Comparison of ENCODE assay signal across 26 cellular contexts in the genomic region with DNA sequence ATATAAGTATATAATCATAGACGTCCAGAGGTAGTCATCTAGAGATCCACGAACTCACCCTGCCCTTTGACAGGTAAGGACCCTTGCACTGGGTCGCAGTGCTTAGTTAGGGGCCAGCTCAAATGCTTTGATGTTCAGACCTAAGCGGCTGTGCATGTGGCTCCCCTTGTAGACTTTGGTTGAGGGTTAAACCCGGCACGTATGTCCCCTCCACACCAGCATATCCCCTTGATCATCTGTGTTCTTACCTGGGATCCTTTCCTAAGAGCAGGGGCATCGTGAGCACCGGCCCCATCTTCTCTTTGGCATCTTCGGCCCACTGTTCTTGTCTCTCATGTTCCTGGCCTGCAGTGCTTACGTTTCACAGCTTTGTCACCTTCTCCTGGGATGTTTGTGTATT. TPM values are rescaled to one million over a fixed set of nuclear protein-coding genes. Genes with fewer than 3 reads are reported as not detected.
DNase-seq lines count a peak whose midpoint lies in the region; ATAC-seq and TF ChIP-seq lines count a peak whose summit lies in the region.
"Had no signal": no experiment of that assay in that cellular context is flagged by ENCODE, and none has a peak within 500 bp of the region (broad histone marks: within the 10 kb centered on the region; RNA-seq: fewer than 3 reads in every experiment).

No MANE protein-coding gene starts in this region.

- no peaks in the 10 kb centered on the region for H3K9me3 ChIP-seq in osteoblast (ENCODE audit: low read depth, low read length)
- no peaks in the 10 kb centered on the region for H3K9me3 ChIP-seq in tibial artery
- no peaks in the 10 kb centered on the region for H3K9me3 ChIP-seq in testis
- no peaks in the 10 kb centered on the region for H3K9me3 ChIP-seq in CD4-positive, alpha-beta T cell (ENCODE audit: control insufficient read depth, low read length)
- H3K9me3 ChIP-seq: A549, Caco-2 had no signal

- H3K4me3 ChIP-seq in osteoblast (ENCODE audit: insufficient read depth, low read length) (no peak overlapping the region), tibial artery (no peak overlapping the region), testis (no peak overlapping the region)
- H3K4me3 ChIP-seq: A549, GM12878, K562 had no signal

- H3K27ac Mint-ChIP-seq in HFFc6 = peak overlapping the region; percentile 89
- no peak overlapping the region for H3K27ac Mint-ChIP-seq in CD4-positive, alpha-beta T cell
- H3K27ac Mint-ChIP-seq: CD8-positive, alpha-beta T cell had no signal

- H3K36me3 ChIP-seq in osteoblast (ENCODE audit: insufficient read depth, low read length) = no peaks in the 10 kb centered on the region
- no peaks in the 10 kb centered on the region for H3K36me3 ChIP-seq in tibial artery
- H3K36me3 ChIP-seq in testis (ENCODE audit: low read depth, missing control alignments) = no peaks in the 10 kb centered on the region

- H3K27me3 Mint-ChIP-seq in HFFc6 (ENCODE audit: insufficient read depth) = peaks cover 3% of the 10 kb centered on the region
- H3K27me3 Mint-ChIP-seq in CD4-positive, alpha-beta T cell = peaks cover 14% of the 10 kb centered on the region

- CTCF ChIA-PET in CD4-positive, alpha-beta T cell (lab: Charles Lee) = interaction anchor here (1.7 to 2.1 kb wide), 2 partner anchors 63 to 70 kb away, joined by 9 to 107 read pairs; partner anchors contain the start of gene KLF11

- no peaks in the 10 kb centered on the region for H3K79me2 ChIP-seq in osteoblast (ENCODE audit: insufficient read depth, low read length)

- H2AFZ ChIP-seq in osteoblast (ENCODE audit: low read length) = no peak overlapping the region

- H3K36me3 Mint-ChIP-seq in HFFc6 (ENCODE audit: low read depth) = no peaks in the 10 kb centered on the region
- no peaks in the 10 kb centered on the region for H3K36me3 Mint-ChIP-seq in CD4-positive, alpha-beta T cell (ENCODE audit: low read depth)
- H3K36me3 Mint-ChIP-seq: CD8-positive, alpha-beta T cell had no signal

- 90 to 96% methylated on average over 10 of the region's 10 CpGs for WGBS in testis, 2 donors

- H4K20me1 ChIP-seq in osteoblast (ENCODE audit: insufficient read depth, low read length) = no peaks in the 10 kb centered on the region

- no peaks in the 10 kb centered on the region for H3K9me3 Mint-ChIP-seq in HFFc6
- no peaks in the 10 kb centered on the region for H3K9me3 Mint-ChIP-seq in CD4-positive, alpha-beta T cell
- H3K9me3 Mint-ChIP-seq: CD8-positive, alpha-beta T cell had no signal

- TF ChIP-seq CTCF in HFFc6 (IDR thresholded peaks at IDR 0.05) = no peak
- no peak for TF ChIP-seq CTCF in osteoblast (IDR thresholded peaks at IDR 0.05; ENCODE audit: extremely low read depth, low read depth, low read length)
- TF ChIP-seq CTCF in tibial artery (IDR thresholded peaks at IDR 0.05) = no peak
- no peak for TF ChIP-seq CTCF in testis (IDR thresholded peaks at IDR 0.05)
- no peak for TF ChIP-seq CTCF in CD4-positive, alpha-beta T cell (IDR thresholded peaks at IDR 0.05)

- H3K27ac ChIP-seq in osteoblast (ENCODE audit: low read depth, low read length) = peak overlapping the region; percentile 59
- peak overlapping the region; percentile 40 to 53 for H3K27ac ChIP-seq in tibial artery
- H3K27ac ChIP-seq in testis = no peak overlapping the region
- no peak overlapping the region for H3K27ac ChIP-seq in CD4-positive, alpha-beta T cell (ENCODE audit: low read depth, low read length)
- H3K27ac ChIP-seq: A549 had no signal

- peaks cover 73% of the 10 kb centered on the region for H3K4me1 Mint-ChIP-seq in HFFc6 (ENCODE audit: low read depth)
- H3K4me1 Mint-ChIP-seq in CD4-positive, alpha-beta T cell (ENCODE audit: low read depth) = peaks cover 20% of the 10 kb centered on the region

- ATAC-seq in GM19395 (IDR thresholded peaks at IDR 0.05; ENCODE audit: unreplicated experiment) = no peak
- ATAC-seq in CD4-positive, alpha-beta T cell (ENCODE audit: poor library complexity) = no peak
- ATAC-seq: A549; CD8-positive, alpha-beta T cell; GM12878; HCT116; HepG2; K562; Panc1 had no signal

- H3K4me1 ChIP-seq in osteoblast (ENCODE audit: insufficient read depth, low read length) (peaks cover 63% of the 10 kb centered on the region), tibial artery (peaks cover 0 to 48% (median 26%) of the 10 kb centered on the region in 4 donors), testis (peaks cover 7% of the 10 kb centered on the region)
- H3K4me1 ChIP-seq: Caco-2 had no signal

- intact Hi-C loops in tibial artery (cut with DNase I; ENCODE audit: low total_unique reads) (no loop called here), testis (cut with DNase I; ENCODE audit: low total_unique reads) (loop anchor here (10.0 kb wide), 1 partner anchor 62 kb away; the partner anchor contains the start of gene KLF11)
- intact Hi-C loops in CD4-positive, alpha-beta T cell (cut with DNase I, micrococcal nuclease) = loop anchor here (5.0 to 10.0 kb wide), 3 partner anchors 171 to 454 kb away; no protein-coding TSS in a partner anchor

- no peak for DNase-seq in HFFc6
- DNase-seq in ecto neural progenitor cell (ENCODE audit: low spot score) = peak; percentile 23
- no peak for DNase-seq in osteoblast (ENCODE audit: insufficient read length, low spot score, missing footprints)
- DNase-seq in tibial artery = no peak
- DNase-seq in testis = no peak
- no peak for DNase-seq in CD4-positive, alpha-beta T cell
- DNase-seq: Caco-2; CD8-positive, alpha-beta T cell; MV-4-11; NCI-H1105; NCI-H146; NCI-H1930; NCI-H2107; NCI-H446; NCI-H524 treated with DMSO at 0.1 percent for 48 hours; NCI-H82; NK-92 treated with Interleukin-12 subunit alpha and Interleukin-12 subunit beta, amount 100 ng/mL, for 24 hours; SHP77 treated with DMSO at 0.1 percent for 48 hours; SW 1271 had no signal

- no peak for TF ChIP-seq POLR2A in testis (IDR thresholded peaks at IDR 0.05)

- POLR2A ChIA-PET in CD4-positive, alpha-beta T cell (lab: Charles Lee) = interaction anchor here (1.0 kb wide), 1 partner anchor 85 kb away, joined by 3 read pairs; no protein-coding TSS in a partner anchor

- peak overlapping the region; percentile 47 for H3K4me3 Mint-ChIP-seq in HFFc6
- no peak overlapping the region for H3K4me3 Mint-ChIP-seq in CD4-positive, alpha-beta T cell
- H3K4me3 Mint-ChIP-seq: CD8-positive, alpha-beta T cell had no signal

- H3K27me3 ChIP-seq in osteoblast (ENCODE audit: insufficient read depth, low read length) (no peaks in the 10 kb centered on the region), tibial artery (no peaks in the 10 kb centered on the region), testis (no peaks in the 10 kb centered on the region)
- no peaks in the 10 kb centered on the region for H3K27me3 ChIP-seq in CD4-positive, alpha-beta T cell (ENCODE audit: control insufficient read depth, insufficient read depth, low read length)

- H3K4me2 ChIP-seq in osteoblast (ENCODE audit: insufficient read depth, low read length) = no peak overlapping the region
- H3K4me2 ChIP-seq: A549 had no signal

RNA-seq across cellular contexts. Expression of gene GRHL1, which starts 31.4 kb away (rescaled TPM):
- total RNA-seq in HFFc6 (2021; fragmentation: NEBNext Ultra II Directional; extraction: Animal tissue kit (Norgen Biotek cat#: 25700)) = under 1 TPM; 0.46 to 0.76 (median 0.59) TPM
- 0.29 and 0.36 TPM in 2 replicates for total RNA-seq in osteoblast
- 1 to 10 TPM; 8.0 to 8.3 TPM for total RNA-seq in testis
- 4.6 TPM for polyA plus RNA-seq in testis (ENCODE audit: insufficient read depth, low read depth, low replicate concordance)
- under 1 TPM; 0.28 to 0.38 TPM for total RNA-seq in CD4-positive, alpha-beta T cell

Comparison
In these comparisons a context has a peak if more than half of its experiments do, and no peak if none do; other contexts are left out.
1. H3K27ac ChIP-seq: peak in osteoblast (single experiment) and tibial artery (2 of 2); none in testis (0 of 2) and CD4-positive, alpha-beta T cell (single experiment).